8 cellular contexts compared by ENCODE assay signal in genomic region chr10:100186253-100186780, GRCh38. TPM values are rescaled to one million over a fixed set of nuclear protein-coding genes. Genes with fewer than 3 reads are reported as not detected.
A peak's percentile ranks its signal among the peaks of the same experiment; 100 is the strongest.
DNase-seq lines count a peak whose midpoint lies in the region; ATAC-seq and TF ChIP-seq lines count a peak whose summit lies in the region.

No MANE protein-coding gene starts in this region.

- peaks cover 2 to 13% of the 10 kb centered on the region in 2 donors for H3K4me1 ChIP-seq in neuronal stem cell (ENCODE audit: control insufficient read depth in 2 of 2, insufficient read depth in 1 of 2, low read depth in 1 of 2, low read length in 2 of 2)

- WGBS in neuronal stem cell (ENCODE audit: extremely low coverage in 2 of 2, insufficient read length in 2 of 2, insufficient replicate concordance in 1 of 2), 2 donors, result no CpG with 5 or more reads among the region's 14 CpGs

- H3K9me3 ChIP-seq in neuronal stem cell (replicated peaks in 1 of 2; ENCODE audit: control insufficient read depth in 2 of 2, insufficient read depth in 1 of 2, low read depth in 1 of 2, low read length in 2 of 2), result peaks cover 0 to 8% of the 10 kb centered on the region in 2 donors

- peak overlapping the region; percentile 85 to 90 for H3K4me3 ChIP-seq in neuronal stem cell (ENCODE audit: low read length in 2 of 2)

- no peak overlapping the region for H2BK12ac ChIP-seq in neuronal stem cell (ENCODE audit: low read length)

- no peak overlapping the region for H3K9ac ChIP-seq in neuronal stem cell (ENCODE audit: low read depth, low read length, poor library complexity)

- H3K4ac ChIP-seq in neuronal stem cell (ENCODE audit: low read length), result no peak overlapping the region

- no peak overlapping the region for H4K91ac ChIP-seq in neuronal stem cell (ENCODE audit: low read depth, low read length, poor library complexity)

- H3K27me3 ChIP-seq in neuronal stem cell (ENCODE audit: control insufficient read depth in 3 of 3, insufficient read depth in 3 of 3, low read depth in 1 of 3, low read length in 3 of 3), result no peaks in the 10 kb centered on the region

- H2AFZ ChIP-seq in neuronal stem cell (ENCODE audit: low read length), result peak overlapping the region; percentile 97

- no peak overlapping the region for H2BK5ac ChIP-seq in neuronal stem cell (ENCODE audit: low read length)

- H3K27ac ChIP-seq in VCaP (peak overlapping the region; percentile 88), neuronal stem cell (replicated peaks; ENCODE audit: low read length) (peak overlapping the region; percentile 64)

- peak overlapping the region; percentile 20 for H3K18ac ChIP-seq in neuronal stem cell (ENCODE audit: low read length)

- ATAC-seq in GM21423 (IDR thresholded peaks at IDR 0.05; ENCODE audit: unreplicated experiment), result peak; percentile 42

- peak overlapping the region; percentile 58 for H3K4me2 ChIP-seq in neuronal stem cell (ENCODE audit: insufficient read depth, low read length, poor library complexity, severe bottlenecking)

- TF ChIP-seq CTCF in VCaP (conservative IDR thresholded peaks at IDR 0.05), result no peak

- H2AK5ac ChIP-seq in neuronal stem cell (ENCODE audit: low read depth, low read length), result no peak overlapping the region

- no peak overlapping the region for H3K14ac ChIP-seq in neuronal stem cell (ENCODE audit: low read length)

- H3K36me3 ChIP-seq in neuronal stem cell (replicated peaks in 1 of 2; ENCODE audit: control insufficient read depth in 2 of 2, insufficient read depth in 2 of 2, low read length in 2 of 2), result peaks cover 7 to 72% of the 10 kb centered on the region in 2 donors

- H4K8ac ChIP-seq in neuronal stem cell (ENCODE audit: low read depth, low read length), result no peak overlapping the region

- no peak overlapping the region for H2BK15ac ChIP-seq in neuronal stem cell (ENCODE audit: low read length)

- H3K79me1 ChIP-seq in neuronal stem cell (ENCODE audit: low read depth, low read length), result no peaks in the 10 kb centered on the region

- peak; percentile 32 for DNase-seq in NCI-H345 (lab: John Stamatoyannopoulos, UW)
- DNase-seq in NCI-H345 treated with DMSO at 0.1 percent for 48 hours (lab: John Stamatoyannopoulos, UW; ENCODE audit: unreplicated experiment), result no peak
- peak; percentile 75 for DNase-seq in HT-29 (ENCODE audit: low spot score)
- peak; percentile 66 for DNase-seq in fibroblast of peridontal ligament (ENCODE audit: extremely low read depth)
- DNase-seq in neuronal stem cell (ENCODE audit: low spot score), result no peak
- DNase-seq in hippocampal formation (lab: John Stamatoyannopoulos, UW), result no peak

- peak overlapping the region; percentile 4 for H2BK120ac ChIP-seq in neuronal stem cell (ENCODE audit: low read depth, low read length)

- H3K23ac ChIP-seq in neuronal stem cell (ENCODE audit: low read depth, low read length, poor library complexity), result no peak overlapping the region

RNA-seq across cellular contexts. Expression of gene ERLIN1, which starts 0.5 kb away (rescaled TPM):
- total RNA-seq in HT-29 (2014; rRNA removed; shearing (Covaris generic)), result 12.5 and 13.0 TPM in 2 replicates
- polyA plus RNA-seq in neuronal stem cell (2013, experiment 1 of 2), result 34.3 TPM
- polyA plus RNA-seq in neuronal stem cell (2013, experiment 2 of 2), result 33.8 TPM

RNA-seq across cellular contexts. Expression of gene CHUK, which starts 43.1 kb away (rescaled TPM):
- 14.7 and 15.2 TPM in 2 replicates for total RNA-seq in HT-29 (2014; rRNA removed; shearing (Covaris generic))
- polyA plus RNA-seq in neuronal stem cell (2013, experiment 1 of 2), result 8.1 TPM
- polyA plus RNA-seq in neuronal stem cell (2013, experiment 2 of 2), result 8.0 TPM

Comparison
In these comparisons a context has a peak if more than half of its experiments do, and no peak if none do; other contexts are left out.
1. DNase-seq: peak in NCI-H345 (single experiment), HT-29 (single experiment) and fibroblast of peridontal ligament (single experiment); none in NCI-H345 treated with DMSO at 0.1 percent for 48 hours (single experiment), neuronal stem cell (single experiment) and hippocampal formation (0 of 2).